In genomic region chr20:32972181-32973076, GRCh38 we compare ENCODE assay signal across 8 cellular contexts. TPM values are rescaled to one million over a fixed set of nuclear protein-coding genes. Genes with fewer than 3 reads are reported as not detected.
DNase-seq lines count a peak whose midpoint lies in the region; ATAC-seq and TF ChIP-seq lines count a peak whose summit lies in the region.
"Had no signal": no experiment of that assay in that cellular context is flagged by ENCODE, and none has a peak within 500 bp of the region (broad histone marks: within the 10 kb centered on the region; RNA-seq: fewer than 3 reads in every experiment).

No MANE protein-coding gene starts in this region.

- peak; percentile 88 for ATAC-seq in GM19438 (IDR thresholded peaks at IDR 0.05; ENCODE audit: low read depth, unreplicated experiment)
- peak; percentile 87 for ATAC-seq in HG03460 (IDR thresholded peaks at IDR 0.05; ENCODE audit: unreplicated experiment)
- peak; percentile 94 for ATAC-seq in activated B cell treated with CpG ODN at 0.5 μM for 24 hours (ENCODE audit: low read depth)

- H3K9me3 Mint-ChIP-seq in activated B cell treated with CpG ODN at 0.5 μM for 24 hours = peaks cover 2% of the 10 kb centered on the region

- no peak for TF ChIP-seq CTCF in activated B cell treated with CpG ODN at 0.5 μM for 24 hours (IDR thresholded peaks at IDR 0.05)

- POLR2A ChIA-PET in activated B cell treated with CpG ODN at 0.5 μM for 24 hours (lab: Charles Lee) = interaction anchor here (0.6 to 1.6 kb wide), 8 partner anchors 9 to 1021 kb away, joined by 3 to 18 read pairs (median 4); partner anchors contain the start of genes MAPRE1 and RALY

- peak overlapping the region in 1 of 2 donors; percentile 3 for H3K4me3 ChIP-seq in duodenal mucosa (ENCODE audit: low read depth in 1 of 2, low read length in 2 of 2)
- H3K4me3 ChIP-seq: ascending aorta had no signal

- no peaks in the 10 kb centered on the region for H3K27me3 ChIP-seq in duodenal mucosa (ENCODE audit: control insufficient read depth in 1 of 2, insufficient read depth in 2 of 2, low read length in 2 of 2)
- H3K27me3 ChIP-seq: ascending aorta had no signal

- H3K4me3 Mint-ChIP-seq in activated B cell treated with CpG ODN at 0.5 μM for 24 hours = no peak overlapping the region

- H3K36me3 ChIP-seq in duodenal mucosa (ENCODE audit: control insufficient read depth in 1 of 2, insufficient read depth in 2 of 2, low read length in 2 of 2) = no peaks in the 10 kb centered on the region
- H3K36me3 ChIP-seq: ascending aorta had no signal

- peaks cover 19% of the 10 kb centered on the region for H3K4me1 Mint-ChIP-seq in activated B cell treated with CpG ODN at 0.5 μM for 24 hours

- peaks cover 15 to 31% of the 10 kb centered on the region in 2 donors for H3K4me1 ChIP-seq in duodenal mucosa (ENCODE audit: control insufficient read depth in 1 of 2, insufficient read depth in 2 of 2, low read length in 2 of 2)
- H3K4me1 ChIP-seq: ascending aorta had no signal

- no peaks in the 10 kb centered on the region for H3K27me3 Mint-ChIP-seq in activated B cell treated with CpG ODN at 0.5 μM for 24 hours

- intact Hi-C loops in activated B cell treated with CpG ODN at 0.5 μM for 24 hours (cut with micrococcal nuclease) = loop anchor here (1.0 to 5.0 kb wide), 6 partner anchors 20 to 1545 kb away; partner anchors contain the start of genes BPIFB2, DNMT3B, DYNLRB1 and PLAGL2

- H3K9ac ChIP-seq in duodenal mucosa (ENCODE audit: low read depth in 1 of 2, low read length in 2 of 2) = no peak overlapping the region

- CTCF ChIA-PET in activated B cell treated with CpG ODN at 0.5 μM for 24 hours (lab: Charles Lee) = interaction anchor here (1.6 kb wide), 1 partner anchor 124 kb away, joined by 4 read pairs; no protein-coding TSS in a partner anchor

- no peaks in the 10 kb centered on the region for H3K36me3 Mint-ChIP-seq in activated B cell treated with CpG ODN at 0.5 μM for 24 hours (ENCODE audit: low read depth)

- peak; percentile 57 for DNase-seq in activated B cell treated with CpG ODN at 0.5 μM for 24 hours
- peak; percentile 85 for DNase-seq in stimulated activated CD4-positive, alpha-beta T cell treated with anti-CD3 and anti-CD28 coated beads, Interleukin-1b, Interleukin-23, amount 100 ng/mL, for 48 hours
- no peak for DNase-seq in HUDEP-2 (lab: John Stamatoyannopoulos, UW; ENCODE audit: unreplicated experiment in 76 of 76)
- DNase-seq in cerebellum (ENCODE audit: low spot score) = no peak

- peak overlapping the region; percentile 1 for H3K27ac ChIP-seq in duodenal mucosa (ENCODE audit: low read depth, low read length)
- H3K27ac ChIP-seq: ascending aorta had no signal

- H3K9me3 ChIP-seq in duodenal mucosa (ENCODE audit: control insufficient read depth in 1 of 2, low read length in 2 of 2) = no peaks in the 10 kb centered on the region
- H3K9me3 ChIP-seq: ascending aorta had no signal

- H3K27ac Mint-ChIP-seq in activated B cell treated with CpG ODN at 0.5 μM for 24 hours = no peak overlapping the region

RNA-seq across cellular contexts. Expression of gene SUN5, which starts 31.8 kb away (rescaled TPM):
- total RNA-seq in activated B cell treated with CpG ODN at 0.5 μM for 24 hours (not detected in 2 replicates), cerebellum (not detected)
- total RNA-seq: ascending aorta had no signal

RNA-seq across cellular contexts. Expression of gene BPIFB2, which starts 35.1 kb away (rescaled TPM):
- total RNA-seq in activated B cell treated with CpG ODN at 0.5 μM for 24 hours (not detected in 2 replicates), cerebellum (not detected)
- total RNA-seq: ascending aorta had no signal

RNA-seq across cellular contexts. Expression of gene BPIFB6, which starts 59.0 kb away (rescaled TPM):
- total RNA-seq in activated B cell treated with CpG ODN at 0.5 μM for 24 hours = not detected in 2 replicates
- total RNA-seq in cerebellum = not detected
- total RNA-seq: ascending aorta had no signal

Comparison
In these comparisons a context has a peak if more than half of its experiments do, and no peak if none do; other contexts are left out.
1. DNase-seq: peak in activated B cell treated with CpG ODN at 0.5 μM for 24 hours (single experiment) and stimulated activated CD4-positive, alpha-beta T cell treated with anti-CD3 and anti-CD28 coated beads, Interleukin-1b, Interleukin-23, amount 100 ng/mL, for 48 hours (single experiment); none in HUDEP-2 (0 of 76) and cerebellum (single experiment).
2. Peak in every context shown above with its lines, with median percentiles within 50 percentile points of each other: ATAC-seq.